Comparison of ENCODE assay signal across 15 cellular contexts in the genomic region with DNA sequence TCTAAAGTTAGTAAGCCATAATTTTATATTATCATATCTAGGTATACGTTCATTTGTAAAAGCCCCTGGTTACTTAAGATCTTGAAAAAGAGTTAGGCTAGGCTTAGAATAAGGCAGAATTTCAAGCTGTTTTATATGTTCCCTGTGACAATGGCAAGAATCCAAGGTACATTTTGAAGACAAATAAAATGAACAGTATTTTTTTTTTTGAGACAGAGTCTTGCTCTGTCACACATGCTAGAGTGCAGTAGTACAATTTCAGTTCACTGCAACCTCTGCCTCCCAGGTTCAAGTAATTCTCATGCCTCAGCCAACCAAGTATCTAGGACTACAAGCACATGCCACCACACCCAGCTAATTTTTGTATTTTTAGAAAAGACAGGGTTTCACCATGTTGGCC.
"Had no signal": no experiment of that assay in that cellular context is flagged by ENCODE, and none has a peak within 500 bp of the region (broad histone marks: within the 10 kb centered on the region; RNA-seq: fewer than 3 reads in every experiment).

No MANE protein-coding gene starts in this region.

- H3K4me3 Mint-ChIP-seq: activated CD8-positive, alpha-beta memory T cell treated with anti-CD3 and anti-CD28 coated beads, Interleukin-2, amount 10 ng/mL, durations not matched to agents 7 days and 5 days; activated naive CD8-positive, alpha-beta T cell treated with anti-CD3 and anti-CD28 coated beads for 36 hours; activated T-cell treated with anti-CD3 and anti-CD28 coated beads, Interleukin-2, amount 50 U/mL, for 24 hours; naive thymus-derived CD4-positive, alpha-beta T cell; stimulated activated naive CD8-positive, alpha-beta T cell treated with anti-CD3 and anti-CD28 coated beads, Interleukin-15, Interleukin-2, amounts not matched to agents 100 ng/mL and 50 ng/mL, for 24 hours had no signal

- H3K9me3 Mint-ChIP-seq: activated naive CD8-positive, alpha-beta T cell treated with anti-CD3 and anti-CD28 coated beads for 36 hours; activated T-cell treated with anti-CD3 and anti-CD28 coated beads, Interleukin-2, amount 50 U/mL, for 24 hours; stimulated activated naive CD8-positive, alpha-beta T cell treated with anti-CD3 and anti-CD28 coated beads, Interleukin-15, Interleukin-2, amounts not matched to agents 100 ng/mL and 50 ng/mL, for 24 hours had no signal

- H3K27me3 Mint-ChIP-seq: activated CD8-positive, alpha-beta memory T cell treated with anti-CD3 and anti-CD28 coated beads, Interleukin-2, amount 10 ng/mL, durations not matched to agents 7 days and 5 days; activated T-cell treated with anti-CD3 and anti-CD28 coated beads, Interleukin-2, amount 50 U/mL, for 24 hours; naive thymus-derived CD4-positive, alpha-beta T cell; stimulated activated naive CD8-positive, alpha-beta T cell treated with anti-CD3 and anti-CD28 coated beads, Interleukin-15, Interleukin-2, amounts not matched to agents 100 ng/mL and 50 ng/mL, for 24 hours had no signal

- ATAC-seq: activated CD8-positive, alpha-beta memory T cell treated with anti-CD3 and anti-CD28 coated beads, Interleukin-2, amount 10 ng/mL, durations not matched to agents 7 days and 5 days; naive thymus-derived CD4-positive, alpha-beta T cell had no signal

- H3K36me3 Mint-ChIP-seq: activated naive CD8-positive, alpha-beta T cell treated with anti-CD3 and anti-CD28 coated beads for 36 hours had no signal

- H3K36me3 ChIP-seq: esophagus squamous epithelium, thoracic aorta had no signal

- H3K27me3 ChIP-seq: esophagus squamous epithelium had no signal

- H3K27ac ChIP-seq: thoracic aorta had no signal

- H3K4me3 ChIP-seq: esophagus squamous epithelium, lung, thoracic aorta had no signal

- H3K9me3 ChIP-seq: esophagus squamous epithelium, thoracic aorta had no signal

- DNase-seq: activated CD4-positive, alpha-beta T cell treated with anti-CD3 and anti-CD28 coated beads for 1 hour; activated CD4-positive, alpha-beta T cell treated with anti-CD3 and anti-CD28 coated beads, Interleukin-2, amount 50 U/mL, for 48 hours; activated CD8-positive, alpha-beta memory T cell treated with anti-CD3 and anti-CD28 coated beads, Interleukin-2, amount 10 ng/mL, durations not matched to agents 7 days and 5 days; activated effector memory CD4-positive, alpha-beta T cell treated with Interleukin-2 at 50 U/mL for 16 hours; activated naive CD8-positive, alpha-beta T cell treated with anti-CD3 and anti-CD28 coated beads for 36 hours; activated T-cell treated with anti-CD3 and anti-CD28 coated beads, Interleukin-2, amount 50 U/mL, for 24 hours; anterior cingulate cortex; esophagus squamous epithelium; foreskin fibroblast; naive thymus-derived CD4-positive, alpha-beta T cell; stimulated activated CD4-positive, alpha-beta T cell treated with anti-CD3 and anti-CD28 coated beads, Interleukin-4, amount 100 ng/mL, for 1 hour; stimulated activated CD8-positive, alpha-beta memory T cell treated with anti-CD3 and anti-CD28 coated beads, Interleukin-4, amount 100 ng/mL, for 48 hours had no signal

- H3K27ac Mint-ChIP-seq: activated CD8-positive, alpha-beta memory T cell treated with anti-CD3 and anti-CD28 coated beads, Interleukin-2, amount 10 ng/mL, durations not matched to agents 7 days and 5 days; activated naive CD8-positive, alpha-beta T cell treated with anti-CD3 and anti-CD28 coated beads for 36 hours; activated T-cell treated with anti-CD3 and anti-CD28 coated beads, Interleukin-2, amount 50 U/mL, for 24 hours; naive thymus-derived CD4-positive, alpha-beta T cell; stimulated activated naive CD8-positive, alpha-beta T cell treated with anti-CD3 and anti-CD28 coated beads, Interleukin-15, Interleukin-2, amounts not matched to agents 100 ng/mL and 50 ng/mL, for 24 hours had no signal
